In genomic region chr13:113183450-113184129, GRCh38 we compare ENCODE assay signal across 1 cellular context.
TF ChIP-seq lines count a peak whose summit lies in the region.

No MANE protein-coding gene starts in this region.

TF ChIP-seq in HepG2, 621 proteins besides CTCF, POLR2A, EP300 and RAD21 (continued from another document and continues in another):
- TF ChIP-seq ZNF687 (CRISPR knock-in tag; IDR thresholded peaks at IDR 0.05) (peak; percentile 34; the same call in 1 of the 2 replicates), ZFP91 (CRISPR knock-in tag; IDR thresholded peaks at IDR 0.05; ENCODE audit: borderline replicate concordance) (no peak), POLR2G (IDR thresholded peaks at IDR 0.05; ENCODE audit: low read depth, low read length) (no peak), ZNF816 (CRISPR knock-in tag; IDR thresholded peaks at IDR 0.05; ENCODE audit: borderline replicate concordance) (0 out of 2 replicates have a peak, but pooled peaks have one; percentile 20), HDAC1 (CRISPR knock-in tag; IDR thresholded peaks at IDR 0.05) (peak; percentile 72; the same call in 1 of the 2 replicates), TBL1XR1 (IDR thresholded peaks at IDR 0.05; ENCODE audit: borderline replicate concordance, low read length, partially characterized antibody) (peak; percentile 28), ZNF3 (CRISPR knock-in tag; IDR thresholded peaks at IDR 0.05) (peak; percentile 100), REL (CRISPR knock-in tag; conservative IDR thresholded peaks at IDR 0.05) (no peak), SRSF1 (optimal IDR thresholded peaks at IDR 0.05; ENCODE audit: low read depth, low read length) (no peak), HMG20A (CRISPR knock-in tag; IDR thresholded peaks at IDR 0.05; ENCODE audit: borderline replicate concordance) (peak; percentile 83), CAMTA2 (CRISPR knock-in tag; IDR thresholded peaks at IDR 0.05; ENCODE audit: borderline replicate concordance) (no peak), DPF2 (CRISPR knock-in tag; IDR thresholded peaks at IDR 0.05; ENCODE audit: borderline replicate concordance, low read depth) (peak; percentile 57; the same call in 1 of the 2 replicates), MAFF (IDR thresholded peaks at IDR 0.05; ENCODE audit: low read depth, low read length) (0 out of 2 replicates have a peak, but pooled peaks have one; percentile 2), FUBP1 (CRISPR knock-in tag; IDR thresholded peaks at IDR 0.05; ENCODE audit: borderline replicate concordance) (no peak), ZNF768 (CRISPR knock-in tag; IDR thresholded peaks at IDR 0.05) (no peak), E2F2 (CRISPR knock-in tag; IDR thresholded peaks at IDR 0.05; ENCODE audit: borderline replicate concordance) (no peak), ZNF572 (CRISPR knock-in tag; IDR thresholded peaks at IDR 0.05) (no peak), ZNF577 (CRISPR knock-in tag; IDR thresholded peaks at IDR 0.05; ENCODE audit: borderline replicate concordance, low read depth) (no peak), NFE2L2 (IDR thresholded peaks at IDR 0.05; ENCODE audit: low read length) (no peak), KLF13 (CRISPR knock-in tag; IDR thresholded peaks at IDR 0.05) (no peak), ZHX2 (IDR thresholded peaks at IDR 0.05; ENCODE audit: low read depth) (no peak), ZHX2 (CRISPR knock-in tag; IDR thresholded peaks at IDR 0.05; ENCODE audit: borderline replicate concordance) (no peak), ZNF691 (CRISPR knock-in tag; IDR thresholded peaks at IDR 0.05; ENCODE audit: borderline replicate concordance, low read depth) (no peak), KLF12 (CRISPR knock-in tag; IDR thresholded peaks at IDR 0.05; ENCODE audit: borderline replicate concordance) (no peak), CBX1 (IDR thresholded peaks at IDR 0.05; ENCODE audit: low read depth) (no peak), HNF1A (IDR thresholded peaks at IDR 0.05; ENCODE audit: low read depth) (no peak), HNF1A (CRISPR knock-in tag; IDR thresholded peaks at IDR 0.05; ENCODE audit: borderline replicate concordance) (peak; percentile 14; the same call in 1 of the 2 replicates), E2F5 (CRISPR knock-in tag; conservative IDR thresholded peaks at IDR 0.05) (no peak), HOXA3 (CRISPR knock-in tag; IDR thresholded peaks at IDR 0.05) (peak; percentile 77; the same call in 1 of the 2 replicates), LBX2 (CRISPR knock-in tag; IDR thresholded peaks at IDR 0.05; ENCODE audit: borderline replicate concordance) (no peak), HOXA9 (CRISPR knock-in tag; IDR thresholded peaks at IDR 0.05; ENCODE audit: borderline replicate concordance) (no peak), CBX2 (IDR thresholded peaks at IDR 0.05; ENCODE audit: low read depth, low read length) (no peak), CBX2 (CRISPR knock-in tag; IDR thresholded peaks at IDR 0.05; ENCODE audit: low read depth) (no peak), MTF1 (CRISPR knock-in tag; IDR thresholded peaks at IDR 0.05) (no peak), ZNF720 (CRISPR knock-in tag; IDR thresholded peaks at IDR 0.05) (no peak)
